6 cellular contexts compared by ENCODE assay signal in the genomic region with DNA sequence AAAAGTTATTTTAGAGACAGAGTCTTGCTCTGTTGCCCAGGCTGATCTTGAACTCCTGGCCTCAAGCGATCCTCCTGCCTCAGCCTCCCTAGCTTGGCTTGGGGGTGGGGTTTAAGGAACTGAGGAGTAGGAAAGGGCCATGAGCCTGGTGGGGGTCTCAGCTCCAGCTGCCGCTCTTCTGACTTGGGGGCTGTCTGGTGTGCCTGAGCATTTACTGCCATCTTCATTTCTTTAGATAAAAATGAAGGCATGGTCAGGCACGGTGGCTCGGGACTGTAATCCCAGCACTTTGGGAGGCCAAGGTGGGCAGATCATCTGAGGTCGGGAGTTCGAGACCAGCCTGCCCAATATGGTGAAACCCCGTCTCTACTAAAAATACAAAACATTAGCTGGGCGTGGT. TPM values are rescaled to one million over a fixed set of nuclear protein-coding genes. Genes with fewer than 3 reads are reported as not detected.
"Had no signal": no experiment of that assay in that cellular context is flagged by ENCODE, and none has a peak within 500 bp of the region (broad histone marks: within the 10 kb centered on the region; RNA-seq: fewer than 3 reads in every experiment).

No MANE protein-coding gene starts in this region.

RNA-seq across cellular contexts. Expression of a gene that starts 59.7 kb away (rescaled TPM):
- total RNA-seq: activated CD8-positive, alpha-beta memory T cell treated with anti-CD3 and anti-CD28 coated beads for 36 hours; ascending aorta; bronchial epithelial cell; chondrocyte; urinary bladder had no signal
- polyA plus RNA-seq: small intestine, urinary bladder had no signal

RNA-seq across cellular contexts. Expression of a gene that starts 59.7 kb away (rescaled TPM):
- total RNA-seq: activated CD8-positive, alpha-beta memory T cell treated with anti-CD3 and anti-CD28 coated beads for 36 hours; ascending aorta; bronchial epithelial cell; chondrocyte; urinary bladder had no signal
- polyA plus RNA-seq: small intestine had no signal
